ENCODE assay signal across 8 cellular contexts in genomic region chr2:26764078-26764887, GRCh38. TPM values are rescaled to one million over a fixed set of nuclear protein-coding genes. Genes with fewer than 3 reads are reported as not detected.
DNase-seq lines count a peak whose midpoint lies in the region; ATAC-seq and TF ChIP-seq lines count a peak whose summit lies in the region.

Gene SLC35F6, plus strand, starts transcription at chr2:26764284. Its CDS starts 66 bp downstream, at chr2:26764350.

- H3K36me3 Mint-ChIP-seq in dendritic cell treated with granulocyte-macrophage colony-stimulating factor and Interleukin-4, amounts not matched to agents 40 ng/mL and 50 ng/mL, for 4 days (ENCODE audit: low read depth) = peaks cover 40% of the 10 kb centered on the region

- intact Hi-C loops in dendritic cell treated with granulocyte-macrophage colony-stimulating factor and Interleukin-4, amounts not matched to agents 40 ng/mL and 50 ng/mL, for 4 days (cut with micrococcal nuclease) = no loop called here
- intact Hi-C loops in left lung (cut with DNase I) = no loop called here

- H3K4me3 ChIP-seq in left lung = peak within 1 kb of the TSS; percentile 61 to 83

- no peaks in the 10 kb centered on the region for H3K9me3 Mint-ChIP-seq in dendritic cell treated with granulocyte-macrophage colony-stimulating factor and Interleukin-4, amounts not matched to agents 40 ng/mL and 50 ng/mL, for 4 days

- no peaks in the 10 kb centered on the region for H3K27me3 ChIP-seq in left lung

- H3K36me3 ChIP-seq in left lung = peaks cover 0 to 3% of the 10 kb centered on the region in 2 donors

- peaks cover 13 to 53% of the 10 kb centered on the region in 2 donors for H3K4me1 ChIP-seq in left lung

- H3K4me1 Mint-ChIP-seq in dendritic cell treated with granulocyte-macrophage colony-stimulating factor and Interleukin-4, amounts not matched to agents 40 ng/mL and 50 ng/mL, for 4 days (ENCODE audit: low read depth) = peaks cover 57% of the 10 kb centered on the region

- DNase-seq in ACHN = peak; percentile 84
- DNase-seq in NCI-H345 (lab: John Stamatoyannopoulos, UW) = peak; percentile 89
- peak; percentile 68 to 70 for DNase-seq in activated CD4-positive, alpha-beta T cell treated with anti-CD3 and anti-CD28 coated beads, Interleukin-2, amount 50 U/mL, for 24 hours (ENCODE audit: low read depth in 1 of 2, low spot score in 1 of 2)
- DNase-seq in left lung = peak; percentile 87 to 97
- DNase-seq in stimulated activated CD4-positive, alpha-beta T cell treated with anti-CD3 and anti-CD28 coated beads, Interleukin-2, amount 100 ng/mL, for 4 hours (ENCODE audit: low read depth) = peak; percentile 79

- ATAC-seq in GM18858 (IDR thresholded peaks at IDR 0.05; ENCODE audit: unreplicated experiment) (peak; percentile 79), HG03097 (IDR thresholded peaks at IDR 0.05; ENCODE audit: low FRiP score, unreplicated experiment) (peak; percentile 62), left lung (peak; percentile 96)

- H3K27ac ChIP-seq in left lung = peak within 1 kb of the TSS; percentile 79 to 85

- H3K27ac Mint-ChIP-seq in dendritic cell treated with granulocyte-macrophage colony-stimulating factor and Interleukin-4, amounts not matched to agents 40 ng/mL and 50 ng/mL, for 4 days = peak within 1 kb of the TSS; percentile 99

- no peaks in the 10 kb centered on the region for H3K9me3 ChIP-seq in left lung

- in situ Hi-C loops in ACHN (cut with HindIII; ENCODE audit: low pct_ligation_motif_present, low pct_unique_long_range_greater_than_20kb, low sequenced_read_pairs) = loop anchor here (25.0 kb wide), 1 partner anchor 177 kb away; no protein-coding TSS in a partner anchor

- H3K27me3 Mint-ChIP-seq in dendritic cell treated with granulocyte-macrophage colony-stimulating factor and Interleukin-4, amounts not matched to agents 40 ng/mL and 50 ng/mL, for 4 days = peaks cover 18% of the 10 kb centered on the region

- H3K4me3 Mint-ChIP-seq in dendritic cell treated with granulocyte-macrophage colony-stimulating factor and Interleukin-4, amounts not matched to agents 40 ng/mL and 50 ng/mL, for 4 days = peak within 1 kb of the TSS; percentile 99

- TF ChIP-seq CTCF in left lung (IDR thresholded peaks at IDR 0.05) = no peak

RNA-seq across cellular contexts. Expression of gene SLC35F6, which starts in this region (rescaled TPM):
- 10 to 100 TPM; 45.6 to 62.1 TPM for total RNA-seq in left lung

Comparison
In these comparisons a context has a peak if more than half of its experiments do, and no peak if none do; other contexts are left out.
1. Peak in every context shown above with its lines: DNase-seq, ATAC-seq, H3K4me3 ChIP-seq and H3K27ac ChIP-seq.